Comparison of ENCODE assay signal across 21 cellular contexts in genomic region chr5:58260243-58260642, GRCh38.
DNase-seq lines count a peak whose midpoint lies in the region; FAIRE-seq and TF ChIP-seq lines count a peak whose summit lies in the region.
"Had no signal": no experiment of that assay in that cellular context is flagged by ENCODE, and none has a peak within 500 bp of the region (broad histone marks: within the 10 kb centered on the region; RNA-seq: fewer than 3 reads in every experiment).

No MANE protein-coding gene starts in this region.

- TF ChIP-seq POLR2A in breast epithelium (IDR thresholded peaks at IDR 0.05), result no peak
- no peak for TF ChIP-seq POLR2A in suprapubic skin (IDR thresholded peaks at IDR 0.05)

- H4K8ac ChIP-seq in mesendoderm (ENCODE audit: low read depth, low read length), result no peak overlapping the region

- no peaks in the 10 kb centered on the region for H3K79me1 ChIP-seq in mesendoderm (ENCODE audit: low read length)

- no peak for TF ChIP-seq CTCF in breast epithelium (IDR thresholded peaks at IDR 0.05)
- no peak for TF ChIP-seq CTCF in type B pancreatic cell (conservative IDR thresholded peaks at IDR 0.05)
- no peak for TF ChIP-seq CTCF in suprapubic skin (IDR thresholded peaks at IDR 0.05)
- no peak for TF ChIP-seq CTCF in D721Med (IDR thresholded peaks at IDR 0.05; ENCODE audit: insufficient read depth, missing control alignments)

- H2AK5ac ChIP-seq in mesendoderm (ENCODE audit: low read length), result no peak overlapping the region

- no peak for FAIRE-seq in D721Med (lab: Jason Lieb, UNC)

- no peak for TF ChIP-seq EP300 in suprapubic skin (IDR thresholded peaks at IDR 0.05)

- H3K23ac ChIP-seq in mesendoderm (ENCODE audit: low read length), result no peak overlapping the region

- no peaks in the 10 kb centered on the region for H3K36me3 Mint-ChIP-seq in type B pancreatic cell
- H3K36me3 Mint-ChIP-seq: neural progenitor cell had no signal

- H2BK15ac ChIP-seq in mesendoderm (replicated peaks; ENCODE audit: low read depth), result no peak overlapping the region

- H3K36me3 ChIP-seq in HUES64 (ENCODE audit: insufficient read depth, low read length) (no peaks in the 10 kb centered on the region), breast epithelium (no peaks in the 10 kb centered on the region), mesendoderm (ENCODE audit: control insufficient read depth, insufficient read depth, low read length) (no peaks in the 10 kb centered on the region), suprapubic skin (no peaks in the 10 kb centered on the region)
- H3K36me3 ChIP-seq: neural progenitor cell, tibial nerve had no signal

- H3K27ac Mint-ChIP-seq in type B pancreatic cell, result peak overlapping the region; percentile 86
- H3K27ac Mint-ChIP-seq: activated CD4-positive, alpha-beta T cell treated with anti-CD3 and anti-CD28 coated beads, Interleukin-2, amount 10 ng/mL, durations not matched to agents 24 days and 14 days; activated naive CD8-positive, alpha-beta T cell treated with anti-CD3 and anti-CD28 coated beads, Interleukin-2, amount 50 U/mL, for 24 hours; B cell; neural progenitor cell had no signal

- no peak overlapping the region for H3K4me3 ChIP-seq in HUES64 (ENCODE audit: low read length)
- peak overlapping the region in 1 of 3 donors; percentile 32 for H3K4me3 ChIP-seq in breast epithelium
- H3K4me3 ChIP-seq in mesendoderm (ENCODE audit: low read length), result no peak overlapping the region
- no peak overlapping the region for H3K4me3 ChIP-seq in suprapubic skin
- H3K4me3 ChIP-seq: mucosa of descending colon, neural progenitor cell, tibial nerve had no signal

- H3K4me1 ChIP-seq in HUES64 (ENCODE audit: insufficient read depth, low read length), result peaks cover 11% of the 10 kb centered on the region
- H3K4me1 ChIP-seq in breast epithelium, result no peaks in the 10 kb centered on the region
- peaks cover 5% of the 10 kb centered on the region for H3K4me1 ChIP-seq in mesendoderm (ENCODE audit: control insufficient read depth, low read depth, low read length)
- H3K4me1 ChIP-seq in suprapubic skin, result peaks cover 5% of the 10 kb centered on the region
- H3K4me1 ChIP-seq: neural progenitor cell had no signal

- no peaks in the 10 kb centered on the region for H3K27me3 Mint-ChIP-seq in type B pancreatic cell
- H3K27me3 Mint-ChIP-seq: activated CD4-positive, alpha-beta T cell treated with anti-CD3 and anti-CD28 coated beads, Interleukin-2, amount 10 ng/mL, durations not matched to agents 24 days and 14 days had no signal

- H2BK120ac ChIP-seq in mesendoderm (ENCODE audit: low read depth, low read length), result no peak overlapping the region

- H3K56ac ChIP-seq in mesendoderm (ENCODE audit: low read length), result no peak overlapping the region

- DNase-seq in breast epithelium (ENCODE audit: low spot score in 2 of 2) (no peak), mesendoderm (no peak), type B pancreatic cell (ENCODE audit: extremely low spot score, unreplicated experiment) (no peak), suprapubic skin (ENCODE audit: low spot score in 2 of 2) (no peak), D721Med (ENCODE audit: insufficient read length, low spot score) (no peak)
- DNase-seq in effector CD4-positive, alpha-beta T cell, result no peak
- DNase-seq: activated CD4-positive, alpha-beta T cell treated with anti-CD3 and anti-CD28 coated beads, Interleukin-2, amount 10 ng/mL, durations not matched to agents 24 days and 14 days; activated CD8-positive, alpha-beta memory T cell treated with anti-CD3 and anti-CD28 coated beads, Interleukin-2, amount 50 U/mL, for 4 hours; activated naive CD8-positive, alpha-beta T cell treated with anti-CD3 and anti-CD28 coated beads, Interleukin-2, amount 50 U/mL, for 24 hours; erythroblast; KBM-7; mucosa of descending colon; NCI-H1930; NK-92 treated with Interleukin-12 subunit alpha and Interleukin-12 subunit beta, amount 100 ng/mL, for 24 hours; retina; RPMI8226; stimulated activated naive CD4-positive, alpha-beta T cell had no signal

- H3K4ac ChIP-seq in mesendoderm (ENCODE audit: low read depth, low read length), result no peak overlapping the region

- no peak overlapping the region for H3K18ac ChIP-seq in mesendoderm (ENCODE audit: low read length)

- H3K9ac ChIP-seq in HUES64 (ENCODE audit: low read depth, low read length), result peak overlapping the region; percentile 46; the same call in 1 of the 2 replicates
- H3K9ac ChIP-seq in mesendoderm (ENCODE audit: low read length), result no peak overlapping the region
- H3K9ac ChIP-seq: neural progenitor cell had no signal

- H3K27ac ChIP-seq in HUES64 (ENCODE audit: low read depth, low read length) (peak overlapping the region; percentile 39), breast epithelium (peak overlapping the region; percentile 49 to 61), mesendoderm (ENCODE audit: low read depth, low read length) (peak overlapping the region; percentile 71), suprapubic skin (no peak overlapping the region)
- H3K27ac ChIP-seq: neural progenitor cell, tibial nerve had no signal

- peaks cover 11% of the 10 kb centered on the region for H3K4me1 Mint-ChIP-seq in type B pancreatic cell (ENCODE audit: unreplicated experiment)
- H3K4me1 Mint-ChIP-seq: activated CD4-positive, alpha-beta T cell treated with anti-CD3 and anti-CD28 coated beads, Interleukin-2, amount 10 ng/mL, durations not matched to agents 24 days and 14 days; activated naive CD8-positive, alpha-beta T cell treated with anti-CD3 and anti-CD28 coated beads, Interleukin-2, amount 50 U/mL, for 24 hours; B cell had no signal

- no peak overlapping the region for H4K5ac ChIP-seq in mesendoderm (ENCODE audit: low read length)

- H3K9me3 ChIP-seq in HUES64 (ENCODE audit: insufficient read depth, low read depth, low read length) (no peaks in the 10 kb centered on the region), breast epithelium (no peaks in the 10 kb centered on the region), suprapubic skin (no peaks in the 10 kb centered on the region)
- H3K9me3 ChIP-seq: mucosa of descending colon, tibial nerve had no signal

- peaks cover 5% of the 10 kb centered on the region for H3K9me3 Mint-ChIP-seq in type B pancreatic cell
- H3K9me3 Mint-ChIP-seq: activated CD4-positive, alpha-beta T cell treated with anti-CD3 and anti-CD28 coated beads, Interleukin-2, amount 10 ng/mL, durations not matched to agents 24 days and 14 days; activated naive CD8-positive, alpha-beta T cell treated with anti-CD3 and anti-CD28 coated beads, Interleukin-2, amount 50 U/mL, for 24 hours; neural progenitor cell had no signal

- no peak overlapping the region for H2BK5ac ChIP-seq in mesendoderm (ENCODE audit: low read length)

- intact Hi-C loops in breast epithelium (cut with DNase I; ENCODE audit: low total_unique reads), result no loop called here

- H3K27me3 ChIP-seq in HUES64 (ENCODE audit: insufficient read depth, low read length), result no peaks in the 10 kb centered on the region
- no peaks in the 10 kb centered on the region for H3K27me3 ChIP-seq in breast epithelium
- no peaks in the 10 kb centered on the region for H3K27me3 ChIP-seq in mesendoderm (ENCODE audit: insufficient read depth, low read length, poor library complexity)
- H3K27me3 ChIP-seq in suprapubic skin, result no peaks in the 10 kb centered on the region
- H3K27me3 ChIP-seq: neural progenitor cell, tibial nerve had no signal

- 100% methylated on average over 1 of the region's 2 CpGs for WGBS in HUES64
- WGBS in mesendoderm (ENCODE audit: extremely low coverage, insufficient coverage, low lambda C conversion rate), result no CpG with 5 or more reads among the region's 2 CpGs
- 90% methylated on average over 2 of the region's 2 CpGs for WGBS in suprapubic skin

- H3K79me2 ChIP-seq in mesendoderm (ENCODE audit: control insufficient read depth, insufficient read depth, low read length), result no peaks in the 10 kb centered on the region

- H3K4me2 ChIP-seq in mesendoderm (ENCODE audit: low read length), result no peak overlapping the region
- H3K4me2 ChIP-seq: neural progenitor cell had no signal

- H3K4me3 Mint-ChIP-seq in type B pancreatic cell, result peak overlapping the region; percentile 46
- H3K4me3 Mint-ChIP-seq: activated CD4-positive, alpha-beta T cell treated with anti-CD3 and anti-CD28 coated beads, Interleukin-2, amount 10 ng/mL, durations not matched to agents 24 days and 14 days; activated naive CD8-positive, alpha-beta T cell treated with anti-CD3 and anti-CD28 coated beads, Interleukin-2, amount 50 U/mL, for 24 hours; B cell; neural progenitor cell had no signal
